14 cellular contexts compared by ENCODE assay signal in genomic region chr12:20588057-20588456, GRCh38.
DNase-seq lines count a peak whose midpoint lies in the region; ATAC-seq lines count a peak whose summit lies in the region.
"Had no signal": no experiment of that assay in that cellular context is flagged by ENCODE, and none has a peak within 500 bp of the region (broad histone marks: within the 10 kb centered on the region; RNA-seq: fewer than 3 reads in every experiment).

No MANE protein-coding gene starts in this region.

- ATAC-seq in GM19467 (IDR thresholded peaks at IDR 0.05; ENCODE audit: unreplicated experiment) (no peak), HG03196 (IDR thresholded peaks at IDR 0.05; ENCODE audit: unreplicated experiment) (no peak), GM19023 (IDR thresholded peaks at IDR 0.05; ENCODE audit: unreplicated experiment) (no peak)
- ATAC-seq: natural killer cell treated with Interleukin-12 subunit alpha and Interleukin-12 subunit beta and Interleukin-15 and Interleukin-18, amount 100 ng/mL, for 72 hours had no signal

- H3K27ac ChIP-seq in cingulate gyrus (ENCODE audit: low read depth, low read length), result peak overlapping the region; percentile 93
- H3K27ac ChIP-seq: SJSA1 had no signal

- DNase-seq in COLO829 (ENCODE audit: low spot score) (peak; percentile 81), NCI-H446 treated with DMSO at 0.1 percent for 48 hours (lab: John Stamatoyannopoulos, UW) (peak; percentile 14), middle frontal gyrus (ENCODE audit: extremely low spot score, low spot score) (peak; percentile 55), NCI-H2227 (lab: John Stamatoyannopoulos, UW; ENCODE audit: unreplicated experiment) (no peak)
- DNase-seq: activated CD4-positive, alpha-beta T cell treated with anti-CD3 and anti-CD28 coated beads for 1 hour; activated naive CD4-positive, alpha-beta T cell treated with anti-CD3 and anti-CD28 coated beads, Interleukin-2, amount 10 ng/mL, durations not matched to agents 7 days and 5 days; NCI-H2081 treated with DMSO at 0.1 percent for 48 hours; stimulated activated CD4-positive, alpha-beta T cell treated with anti-CD3 and anti-CD28 coated beads, Interleukin-4, amount 100 ng/mL, for 24 hours had no signal
